Comparison of ENCODE assay signal across 16 cellular contexts in the genomic region with DNA sequence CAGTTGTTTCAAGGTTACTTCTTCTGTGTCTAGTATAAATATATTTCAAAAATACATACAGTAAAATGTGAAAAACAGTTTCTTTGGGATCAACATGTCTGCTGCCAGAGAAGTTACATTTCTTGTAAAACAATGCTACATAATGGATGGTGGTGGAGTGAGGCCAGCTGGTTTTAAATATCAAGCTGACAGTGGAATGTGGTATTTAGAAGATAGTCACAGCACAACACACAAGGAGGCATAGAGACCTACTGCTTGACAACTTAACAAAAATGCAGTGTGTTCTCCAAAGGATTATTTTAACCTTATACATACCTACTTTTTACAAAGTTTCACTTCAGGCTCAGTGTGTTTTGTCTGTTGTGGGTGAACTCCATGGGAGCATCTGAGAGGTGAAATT.
DNase-seq lines count a peak whose midpoint lies in the region; ATAC-seq and TF ChIP-seq lines count a peak whose summit lies in the region.
"Had no signal": no experiment of that assay in that cellular context is flagged by ENCODE, and none has a peak within 500 bp of the region (broad histone marks: within the 10 kb centered on the region; RNA-seq: fewer than 3 reads in every experiment).

No MANE protein-coding gene starts in this region.

- H3K27me3 ChIP-seq in neural progenitor cell (no peaks in the 10 kb centered on the region), breast epithelium (peaks cover 0 to 14% of the 10 kb centered on the region in 2 donors), H7 (ENCODE audit: control insufficient read depth, insufficient read depth, low read length) (no peaks in the 10 kb centered on the region)
- H3K27me3 ChIP-seq: body of pancreas, SJSA1, suprapubic skin had no signal

- H3K4me1 Mint-ChIP-seq in neural progenitor cell: peaks cover 13% of the 10 kb centered on the region

- H3K4me1 ChIP-seq in ES-I3 (ENCODE audit: insufficient read depth, low read length) (peaks cover 25% of the 10 kb centered on the region), neural progenitor cell (peaks cover 9% of the 10 kb centered on the region), breast epithelium (no peaks in the 10 kb centered on the region)
- H3K4me1 ChIP-seq: body of pancreas, SJSA1, suprapubic skin had no signal

- H2AFZ ChIP-seq in neural progenitor cell (replicated peaks): no peak overlapping the region

- H3K9ac ChIP-seq in ES-I3 (ENCODE audit: low read depth, low read length) (peak overlapping the region; percentile 37; the same call in 1 of the 2 replicates), neural progenitor cell (no peak overlapping the region)

- peaks cover 10% of the 10 kb centered on the region for H3K9me3 Mint-ChIP-seq in neural progenitor cell

- intact Hi-C loops in breast epithelium (cut with DNase I; ENCODE audit: low total_unique reads): no loop called here

- TF ChIP-seq CTCF in fibroblast of mammary gland (conservative IDR thresholded peaks at IDR 0.05; ENCODE audit: control insufficient read depth, insufficient read depth, low read depth, low read length) (no peak), neural progenitor cell (IDR thresholded peaks at IDR 0.05) (no peak), breast epithelium (IDR thresholded peaks at IDR 0.05) (no peak)

- no peaks in the 10 kb centered on the region for H3K36me3 Mint-ChIP-seq in neural progenitor cell

- H3K36me3 ChIP-seq in ES-I3 (ENCODE audit: insufficient read depth, low read length) (0 out of 2 replicates have a peak, but pooled peaks cover 3% of the 10 kb centered on the region), neural progenitor cell (no peaks in the 10 kb centered on the region), breast epithelium (no peaks in the 10 kb centered on the region), H7 (replicated peaks; ENCODE audit: control insufficient read depth, insufficient read depth, low read length) (no peaks in the 10 kb centered on the region)
- H3K36me3 ChIP-seq: SJSA1, suprapubic skin had no signal

- H3K4me2 ChIP-seq in neural progenitor cell: peak overlapping the region; percentile 16

- no peak for ATAC-seq in GM18909 (IDR thresholded peaks at IDR 0.05; ENCODE audit: poor library complexity, unreplicated experiment)
- ATAC-seq in HG02759 (IDR thresholded peaks at IDR 0.05; ENCODE audit: unreplicated experiment): no peak
- ATAC-seq: activated CD8-positive, alpha-beta T cell treated with anti-CD3 and anti-CD28 coated beads, Interleukin-2, amount 10 ng/mL, durations not matched to agents 7 days and 5 days; body of pancreas had no signal

- DNase-seq in RPMI7951 (ENCODE audit: low read depth) (peak; percentile 35), fibroblast of mammary gland (ENCODE audit: low read depth) (peak; percentile 7), neural progenitor cell (ENCODE audit: low spot score) (no peak), breast epithelium (ENCODE audit: low spot score in 2 of 2) (no peak), H7 (no peak)
- DNase-seq: activated CD8-positive, alpha-beta T cell treated with anti-CD3 and anti-CD28 coated beads, Interleukin-2, amount 10 ng/mL, durations not matched to agents 7 days and 5 days; body of pancreas; DMS 273 treated with DMSO at 0.1 percent for 48 hours; mammary epithelial cell; NCI-H2171; occipital lobe had no signal

- peaks cover 18% of the 10 kb centered on the region for H3K9me3 ChIP-seq in ES-I3 (ENCODE audit: control insufficient read depth, insufficient read depth, low read length)
- H3K9me3 ChIP-seq in neural progenitor cell (ENCODE audit: low read depth): peaks cover 12% of the 10 kb centered on the region
- H3K9me3 ChIP-seq in breast epithelium: peaks cover 6 to 20% of the 10 kb centered on the region in 2 donors
- H3K9me3 ChIP-seq: body of pancreas, SJSA1, suprapubic skin had no signal

- no peak for TF ChIP-seq POLR2A in breast epithelium (IDR thresholded peaks at IDR 0.05)

- H3K4me3 Mint-ChIP-seq in neural progenitor cell: no peak overlapping the region
- H3K4me3 Mint-ChIP-seq: activated CD8-positive, alpha-beta T cell treated with anti-CD3 and anti-CD28 coated beads, Interleukin-2, amount 10 ng/mL, durations not matched to agents 7 days and 5 days had no signal

- H3K27ac ChIP-seq in neural progenitor cell (no peak overlapping the region), breast epithelium (no peak overlapping the region)
- H3K27ac ChIP-seq: body of pancreas, SJSA1, suprapubic skin had no signal

- H3K79me2 ChIP-seq in neural progenitor cell (ENCODE audit: low read depth): no peaks in the 10 kb centered on the region

- peaks cover 5% of the 10 kb centered on the region for H3K27me3 Mint-ChIP-seq in neural progenitor cell (ENCODE audit: insufficient read depth, low read depth)

- H3F3A ChIP-seq in neural progenitor cell (ENCODE audit: low read depth): peaks cover 3% of the 10 kb centered on the region

- H3K27ac Mint-ChIP-seq in neural progenitor cell: no peak overlapping the region
- H3K27ac Mint-ChIP-seq: activated CD8-positive, alpha-beta T cell treated with anti-CD3 and anti-CD28 coated beads, Interleukin-2, amount 10 ng/mL, durations not matched to agents 7 days and 5 days had no signal

- no peaks in the 10 kb centered on the region for H4K20me1 ChIP-seq in neural progenitor cell (ENCODE audit: low read depth)

- no peak overlapping the region for H3K4me3 ChIP-seq in fibroblast of mammary gland (ENCODE audit: control insufficient read depth, low read depth, low read length)
- H3K4me3 ChIP-seq in neural progenitor cell: no peak overlapping the region
- H3K4me3 ChIP-seq in breast epithelium: no peak overlapping the region
- H3K4me3 ChIP-seq in H7 (ENCODE audit: insufficient read depth, low read depth, low read length): no peak overlapping the region
- H3K4me3 ChIP-seq: body of pancreas, SJSA1, suprapubic skin had no signal

Comparison
In these comparisons a context has a peak if more than half of its experiments do, and no peak if none do; other contexts are left out.
1. DNase-seq: peak in RPMI7951 (single experiment) and fibroblast of mammary gland (single experiment); none in neural progenitor cell (single experiment), breast epithelium (0 of 2) and H7 (single experiment).